In the genomic region with DNA sequence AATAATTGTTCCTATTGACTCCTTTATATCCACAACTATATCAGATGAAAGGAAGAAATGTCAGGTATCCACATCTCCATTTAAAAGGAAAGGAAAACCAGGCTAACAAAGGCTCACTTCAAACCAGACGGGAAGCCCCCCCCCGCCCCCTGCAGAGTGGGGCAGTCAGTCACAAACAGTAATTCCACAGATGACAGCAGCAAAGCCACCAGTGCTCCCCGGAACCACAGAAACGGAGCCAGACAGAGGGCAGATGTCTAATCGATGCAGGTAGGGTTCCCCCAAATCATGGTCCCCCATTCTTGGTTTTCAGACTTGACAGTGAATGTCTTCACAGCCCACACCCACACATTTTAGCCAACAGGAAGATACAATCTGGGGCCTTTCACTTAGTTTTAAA, we compare ENCODE assay signal across 8 cellular contexts.
DNase-seq lines count a peak whose midpoint lies in the region; ATAC-seq and TF ChIP-seq lines count a peak whose summit lies in the region.

No MANE protein-coding gene starts in this region.

- no peak overlapping the region for H3K9ac ChIP-seq in fibroblast of lung (ENCODE audit: insufficient read depth, low read length)

- H3K4me1 ChIP-seq in fibroblast of lung (ENCODE audit: control insufficient read depth, extremely low read depth, insufficient read depth, low read length), result peaks cover 11% of the 10 kb centered on the region
- H3K4me1 ChIP-seq in psoas muscle, result peaks cover 13% of the 10 kb centered on the region

- H3K9me3 ChIP-seq in fibroblast of lung (ENCODE audit: control insufficient read depth, insufficient read depth, low read depth, low read length), result no peaks in the 10 kb centered on the region
- no peaks in the 10 kb centered on the region for H3K9me3 ChIP-seq in psoas muscle

- ATAC-seq in GM19324 (IDR thresholded peaks at IDR 0.05; ENCODE audit: low FRiP score, unreplicated experiment) (peak; percentile 14), HG03045 (IDR thresholded peaks at IDR 0.05; ENCODE audit: unreplicated experiment) (peak; percentile 24), psoas muscle (no peak)

- H3K79me2 ChIP-seq in fibroblast of lung (ENCODE audit: control insufficient read depth, insufficient read depth, low read length), result peaks cover 37% of the 10 kb centered on the region

- DNase-seq in activated CD4-positive, alpha-beta T cell treated with anti-CD3 and anti-CD28 coated beads, Interleukin-2, amount 50 U/mL, for 1 hour, result peak; percentile 68
- DNase-seq in fibroblast of lung (ENCODE audit: low read depth in 2 of 2) (no peak), DMS153 treated with DMSO at 0.1 percent for 48 hours (lab: John Stamatoyannopoulos, UW; ENCODE audit: unreplicated experiment) (no peak), psoas muscle (no peak), AG08396 (ENCODE audit: low spot score) (no peak)
- DNase-seq in stimulated activated CD8-positive, alpha-beta memory T cell treated with anti-CD3 and anti-CD28 coated beads, Interleukin-12 subunit alpha, Interleukin-12 subunit beta, amount 100 ng/mL, for 4 hours (ENCODE audit: low read depth), result peak; percentile 50

- peak overlapping the region; percentile 59 for H3K27ac ChIP-seq in fibroblast of lung (ENCODE audit: insufficient read depth, low read length)
- H3K27ac ChIP-seq in psoas muscle, result no peak overlapping the region

- no peak overlapping the region for H3K4me3 ChIP-seq in fibroblast of lung (replicated peaks in 1 of 4; ENCODE audit: control extremely low read depth in 1 of 4, insufficient read depth in 1 of 4, low read depth in 3 of 4, low read length in 4 of 4)
- H3K4me3 ChIP-seq in psoas muscle, result no peak overlapping the region

- H4K20me1 ChIP-seq in fibroblast of lung (ENCODE audit: control insufficient read depth, extremely low read depth, insufficient read depth, low read length), result no peaks in the 10 kb centered on the region

- WGBS in psoas muscle, 3 donors, result 51 to 63% (median 57%) methylated on average over 5 of the region's 5 CpGs

- intact Hi-C loops in psoas muscle (cut with DNase I), result no loop called here

- no peak for TF ChIP-seq CTCF in fibroblast of lung (conservative IDR thresholded peaks at IDR 0.05 in 1 of 2, IDR thresholded peaks at IDR 0.05 in 1 of 2; ENCODE audit: low read depth in 1 of 2, low read length in 2 of 2)
- TF ChIP-seq CTCF in psoas muscle (IDR thresholded peaks at IDR 0.05), result no peak

- no peaks in the 10 kb centered on the region for H3K27me3 ChIP-seq in fibroblast of lung (ENCODE audit: control insufficient read depth, insufficient read depth, low read length)
- no peaks in the 10 kb centered on the region for H3K27me3 ChIP-seq in psoas muscle (ENCODE audit: insufficient read depth in 3 of 3, low read length in 2 of 3)

- no peak overlapping the region for H2AFZ ChIP-seq in fibroblast of lung (ENCODE audit: low read length)

- H3K36me3 ChIP-seq in fibroblast of lung (ENCODE audit: control insufficient read depth, insufficient read depth, low read length) (peaks cover 10% of the 10 kb centered on the region), psoas muscle (ENCODE audit: insufficient read depth in 1 of 2, low read depth in 1 of 2) (peaks cover 0 to 29% of the 10 kb centered on the region in 2 donors)

- H3K4me2 ChIP-seq in fibroblast of lung (ENCODE audit: extremely low read depth, insufficient read depth, low read length), result peak overlapping the region; percentile 61

Comparison
In these comparisons a context has a peak if more than half of its experiments do, and no peak if none do; other contexts are left out.
1. ATAC-seq: peak in GM19324 (single experiment) and HG03045 (single experiment); none in psoas muscle (0 of 4).
2. DNase-seq: peak in activated CD4-positive, alpha-beta T cell treated with anti-CD3 and anti-CD28 coated beads, Interleukin-2, amount 50 U/mL, for 1 hour (single experiment) and stimulated activated CD8-positive, alpha-beta memory T cell treated with anti-CD3 and anti-CD28 coated beads, Interleukin-12 subunit alpha, Interleukin-12 subunit beta, amount 100 ng/mL, for 4 hours (single experiment); none in fibroblast of lung (0 of 2), DMS153 treated with DMSO at 0.1 percent for 48 hours (single experiment), psoas muscle (0 of 2) and AG08396 (single experiment).